In genomic region chr2:37195862-37196319, GRCh38 we compare ENCODE assay signal across 8 cellular contexts. TPM values are rescaled to one million over a fixed set of nuclear protein-coding genes. Genes with fewer than 3 reads are reported as not detected.
DNase-seq lines count a peak whose midpoint lies in the region; ATAC-seq and TF ChIP-seq lines count a peak whose summit lies in the region.
"Not testable (repeated sequence)": the region's sequence is repeated elsewhere in the genome, so short reads cannot be mapped to it uniquely, and the experiment has no call there.

No MANE protein-coding gene starts in this region.

- in situ Hi-C loops in brain microvascular endothelial cell (cut with HindIII; ENCODE audit: low pct_ligation_motif_present, low sequenced_read_pairs), result not testable (repeated sequence)

- H3K9ac ChIP-seq in ES-I3 (ENCODE audit: low read depth, low read length), result peak overlapping the region; percentile 97
- H3K9ac ChIP-seq in Loucy (ENCODE audit: low read depth, low read length, poor library complexity, severe bottlenecking), result peak overlapping the region; percentile 86

- 82% methylated on average over 20 of the region's 20 CpGs for WGBS in lung, 2 donors
- 76 to 82% methylated on average over 20 of the region's 20 CpGs for WGBS in sigmoid colon, 2 donors
- WGBS in urinary bladder, result 84% methylated on average over 20 of the region's 20 CpGs

- not testable (repeated sequence) for TF ChIP-seq EP300 in sigmoid colon (IDR thresholded peaks at IDR 0.05)

- H3K9me3 ChIP-seq in ES-I3 (ENCODE audit: control insufficient read depth, insufficient read depth, low read length); Loucy (ENCODE audit: insufficient read depth, low read depth, low read length); lung (ENCODE audit: control insufficient read depth in 2 of 2, insufficient read depth in 1 of 2, low read length in 1 of 2); sigmoid colon: not testable (repeated sequence)

- peaks cover 25% of the 10 kb centered on the region for H3K4me1 ChIP-seq in ES-I3 (ENCODE audit: insufficient read depth, low read length)
- H3K4me1 ChIP-seq in Loucy (ENCODE audit: insufficient read depth, low read length, poor library complexity, severe bottlenecking), result peaks cover 14% of the 10 kb centered on the region
- H3K4me1 ChIP-seq in lung (ENCODE audit: control insufficient read depth in 2 of 2, insufficient read depth in 2 of 2, low read length in 2 of 2); urinary bladder (ENCODE audit: insufficient read depth): not testable (repeated sequence)
- peaks cover 0 to 15% (median 12%) of the 10 kb centered on the region in 4 donors for H3K4me1 ChIP-seq in sigmoid colon

- peak overlapping the region; percentile 99 for H2AFZ ChIP-seq in Loucy (ENCODE audit: low read length)

- H3K27ac ChIP-seq in brain microvascular endothelial cell (peak overlapping the region; percentile 77), lung (ENCODE audit: low read depth in 1 of 2, low read length in 1 of 2) (peak overlapping the region; percentile 95 to 98), sigmoid colon (peak overlapping the region; percentile 89 to 94 (median 91))
- H3K27ac ChIP-seq in urinary bladder (ENCODE audit: low read depth), result not testable (repeated sequence)

- not testable (repeated sequence) for H3K9me2 ChIP-seq in Loucy (replicated peaks; ENCODE audit: low read depth, low read length)

- peak overlapping the region; percentile 92 for H3K4me3 Mint-ChIP-seq in activated CD4-positive, alpha-beta T cell treated with anti-CD3 and anti-CD28 coated beads, Interleukin-2, amount 10 ng/mL, durations not matched to agents 24 days and 14 days

- not testable (repeated sequence) for ATAC-seq in lung (ENCODE audit: insufficient read depth, low FRiP score)

- H3K27ac Mint-ChIP-seq in activated CD4-positive, alpha-beta T cell treated with anti-CD3 and anti-CD28 coated beads, Interleukin-2, amount 10 ng/mL, durations not matched to agents 24 days and 14 days, result peak overlapping the region; percentile 98

- TF ChIP-seq CTCF in Loucy (conservative IDR thresholded peaks at IDR 0.05; ENCODE audit: low read length); brain microvascular endothelial cell (IDR thresholded peaks at IDR 0.05; ENCODE audit: low read depth, low read length, missing control alignments); fibroblast of pulmonary artery (IDR thresholded peaks at IDR 0.05; ENCODE audit: low read length, missing control alignments); lung (IDR thresholded peaks at IDR 0.05; ENCODE audit: control extremely low read depth, extremely low read depth); sigmoid colon (IDR thresholded peaks at IDR 0.05): not testable (repeated sequence)

- not testable (repeated sequence) for H3K36me3 ChIP-seq in ES-I3 (ENCODE audit: insufficient read depth, low read length); brain microvascular endothelial cell (replicated peaks); lung (ENCODE audit: control insufficient read depth in 2 of 2, insufficient read depth in 2 of 2, low read length in 2 of 2); urinary bladder (ENCODE audit: insufficient read depth)
- H3K36me3 ChIP-seq in Loucy (ENCODE audit: insufficient read depth, low read length) (peaks cover 17% of the 10 kb centered on the region; the same call in 1 of the 2 replicates), sigmoid colon (peaks cover 0 to 12% (median 0%) of the 10 kb centered on the region in 4 donors)

- H3F3A ChIP-seq in Loucy (ENCODE audit: low read depth), result not testable (repeated sequence)

- not testable (repeated sequence) for DNase-seq in activated CD4-positive, alpha-beta T cell treated with anti-CD3 and anti-CD28 coated beads, Interleukin-2, amount 10 ng/mL, durations not matched to agents 24 days and 14 days; brain microvascular endothelial cell; fibroblast of pulmonary artery (ENCODE audit: low read depth); lung (ENCODE audit: low spot score); sigmoid colon

- H3K4me2 ChIP-seq in Loucy (ENCODE audit: low read depth, low read length, poor library complexity, severe bottlenecking), result peak overlapping the region; percentile 86

- not testable (repeated sequence) for H3K27me3 ChIP-seq in Loucy (ENCODE audit: insufficient read depth, low read length, poor library complexity, severe bottlenecking); brain microvascular endothelial cell (replicated peaks); lung (ENCODE audit: control insufficient read depth, insufficient read depth); sigmoid colon

- TF ChIP-seq POLR2A in sigmoid colon (IDR thresholded peaks at IDR 0.05), result not testable (repeated sequence)

- not testable (repeated sequence) for H3K9me3 Mint-ChIP-seq in activated CD4-positive, alpha-beta T cell treated with anti-CD3 and anti-CD28 coated beads, Interleukin-2, amount 10 ng/mL, durations not matched to agents 24 days and 14 days

- intact Hi-C loops in activated CD4-positive, alpha-beta T cell treated with anti-CD3 and anti-CD28 coated beads, Interleukin-2, amount 10 ng/mL, durations not matched to agents 24 days and 14 days (cut with micrococcal nuclease), result loop anchor here (1.0 kb wide), 3 partner anchors 35 to 112 kb away; partner anchors contain the start of genes CEBPZ, GPATCH11, HEATR5B and NDUFAF7
- intact Hi-C loops in sigmoid colon (cut with DNase I), result loop anchor here (2.0 to 5.0 kb wide), 2 partner anchors 35 to 39 kb away; partner anchors contain the start of genes CEBPZ, EIF2AK2 and NDUFAF7

- peaks cover 36% of the 10 kb centered on the region for H4K20me1 ChIP-seq in Loucy (ENCODE audit: insufficient read depth, low read length, poor library complexity, severe bottlenecking)

- peaks cover 17% of the 10 kb centered on the region for H3K36me3 Mint-ChIP-seq in activated CD4-positive, alpha-beta T cell treated with anti-CD3 and anti-CD28 coated beads, Interleukin-2, amount 10 ng/mL, durations not matched to agents 24 days and 14 days (ENCODE audit: low read depth)

- H3K4me3 ChIP-seq in Loucy (ENCODE audit: low read length, poor library complexity, severe bottlenecking) (peak overlapping the region; percentile 79), brain microvascular endothelial cell (ENCODE audit: low read depth, low read length) (peak overlapping the region; percentile 85), fibroblast of pulmonary artery (replicated peaks; ENCODE audit: low read depth, low read length) (peak overlapping the region; percentile 86), lung (peak overlapping the region; percentile 99), sigmoid colon (peak overlapping the region; percentile 81 to 91 (median 84)), urinary bladder (ENCODE audit: low read depth, low read length) (peak overlapping the region; percentile 87)

- peaks cover 44% of the 10 kb centered on the region for H3K79me2 ChIP-seq in Loucy (ENCODE audit: insufficient read depth, low read length)

- H3K27me3 Mint-ChIP-seq in activated CD4-positive, alpha-beta T cell treated with anti-CD3 and anti-CD28 coated beads, Interleukin-2, amount 10 ng/mL, durations not matched to agents 24 days and 14 days, result not testable (repeated sequence)

- H3K4me1 Mint-ChIP-seq in activated CD4-positive, alpha-beta T cell treated with anti-CD3 and anti-CD28 coated beads, Interleukin-2, amount 10 ng/mL, durations not matched to agents 24 days and 14 days, result peaks cover 16% of the 10 kb centered on the region

RNA-seq across cellular contexts. Expression of gene CEBPZOS, which starts 0.4 kb away (rescaled TPM):
- 43.4 and 46.6 TPM in 2 replicates for total RNA-seq in activated CD4-positive, alpha-beta T cell treated with anti-CD3 and anti-CD28 coated beads, Interleukin-2, amount 10 ng/mL, durations not matched to agents 24 days and 14 days
- total RNA-seq in lung, result 10 to 100 TPM; 28.9 to 30.3 TPM
- 10 to 100 TPM; 19.5 to 59.4 TPM for polyA plus RNA-seq in lung
- total RNA-seq in sigmoid colon, result 10 to 100 TPM; 23.0 to 42.2 (median 38.1) TPM
- polyA plus RNA-seq in sigmoid colon, result 10 to 100 TPM; 24.0 to 38.8 (median 35.8) TPM
- total RNA-seq in urinary bladder, result 27.2 TPM
- polyA plus RNA-seq in urinary bladder, result 27.8 TPM

RNA-seq across cellular contexts. Expression of gene SULT6B1, which starts 7.4 kb away (rescaled TPM):
- not detected in 2 replicates for total RNA-seq in activated CD4-positive, alpha-beta T cell treated with anti-CD3 and anti-CD28 coated beads, Interleukin-2, amount 10 ng/mL, durations not matched to agents 24 days and 14 days
- total RNA-seq in lung (not detected), sigmoid colon (not detected), urinary bladder (not detected)
- polyA plus RNA-seq in lung (not detected), sigmoid colon (not detected), urinary bladder (not detected)

RNA-seq across cellular contexts. Expression of gene CEBPZ, which starts 35.5 kb away (rescaled TPM):
- 63.2 and 68.2 TPM in 2 replicates for total RNA-seq in activated CD4-positive, alpha-beta T cell treated with anti-CD3 and anti-CD28 coated beads, Interleukin-2, amount 10 ng/mL, durations not matched to agents 24 days and 14 days
- total RNA-seq in lung, result 10 to 100 TPM; 36.7 to 51.3 TPM
- polyA plus RNA-seq in lung, result 10 to 100 TPM; 38.6 to 66.7 TPM
- 10 to 100 TPM; 38.8 to 54.2 (median 42.8) TPM for total RNA-seq in sigmoid colon
- 10 to 100 TPM; 30.7 to 47.4 (median 41.5) TPM for polyA plus RNA-seq in sigmoid colon
- total RNA-seq in urinary bladder, result 62.7 TPM
- 41.1 TPM for polyA plus RNA-seq in urinary bladder

RNA-seq across cellular contexts. Expression of gene NDUFAF7, which starts 35.6 kb away (rescaled TPM):
- 24.3 and 28.9 TPM in 2 replicates for total RNA-seq in activated CD4-positive, alpha-beta T cell treated with anti-CD3 and anti-CD28 coated beads, Interleukin-2, amount 10 ng/mL, durations not matched to agents 24 days and 14 days
- total RNA-seq in lung (10 to 100 TPM; 13.1 to 25.3 TPM), sigmoid colon (10 to 100 TPM; 26.7 to 35.0 (median 28.3) TPM), urinary bladder (25.2 TPM)
- polyA plus RNA-seq in lung (10 to 100 TPM in 1 of 2 donors, 1 to 10 TPM in 1; 9.2 to 16.4 TPM), sigmoid colon (10 to 100 TPM in 1 of 3 donors, 1 to 10 TPM in 2; 6.7 to 10.3 (median 7.2) TPM), urinary bladder (11.2 TPM)

RNA-seq across cellular contexts. Expression of gene EIF2AK2, which starts 39.1 kb away (rescaled TPM):
- 44.5 and 46.7 TPM in 2 replicates for total RNA-seq in activated CD4-positive, alpha-beta T cell treated with anti-CD3 and anti-CD28 coated beads, Interleukin-2, amount 10 ng/mL, durations not matched to agents 24 days and 14 days
- total RNA-seq in lung, result 10 to 100 TPM; 30.2 to 40.1 TPM
- polyA plus RNA-seq in lung, result 1 to 10 TPM; 7.5 to 9.5 TPM
- total RNA-seq in sigmoid colon, result 10 to 100 TPM; 26.9 to 38.5 (median 34.2) TPM
- 10 to 100 TPM in 1 of 3 donors, 1 to 10 TPM in 2; 4.8 to 15.5 (median 8.8) TPM for polyA plus RNA-seq in sigmoid colon
- total RNA-seq in urinary bladder, result 82.3 TPM
- 11.5 TPM for polyA plus RNA-seq in urinary bladder
